Comparison of ENCODE assay signal across 9 cellular contexts in genomic region chr5:55711531-55712022, GRCh38. TPM values are rescaled to one million over a fixed set of nuclear protein-coding genes. Genes with fewer than 3 reads are reported as not detected.
DNase-seq lines count a peak whose midpoint lies in the region; ATAC-seq and TF ChIP-seq lines count a peak whose summit lies in the region.
"Had no signal": no experiment of that assay in that cellular context is flagged by ENCODE, and none has a peak within 500 bp of the region (broad histone marks: within the 10 kb centered on the region; RNA-seq: fewer than 3 reads in every experiment).

No MANE protein-coding gene starts in this region.

- H3K4me2 ChIP-seq in SU-DHL-6 (ENCODE audit: low read depth, low read length, poor library complexity, severe bottlenecking) = peak overlapping the region; percentile 99

- ATAC-seq in esophagus mucosa (peak; percentile 12), omental fat pad (ENCODE audit: low FRiP score) (no peak), HG02763 (IDR thresholded peaks at IDR 0.05; ENCODE audit: unreplicated experiment) (no peak)

- H3K9me3 ChIP-seq in SU-DHL-6 (ENCODE audit: insufficient read depth, low read length) = no peaks in the 10 kb centered on the region
- no peaks in the 10 kb centered on the region for H3K9me3 ChIP-seq in prostate gland

- intact Hi-C loops in prostate gland (cut with DNase I) = loop anchor here (5.0 to 10.0 kb wide), 2 partner anchors 273 to 491 kb away; no protein-coding TSS in a partner anchor

- H3K79me2 ChIP-seq in SU-DHL-6 (ENCODE audit: insufficient read depth, low read length) = peaks cover 9% of the 10 kb centered on the region; the same call in 1 of the 2 replicates

- TF ChIP-seq POLR2A in prostate gland (IDR thresholded peaks at IDR 0.05) = no peak

- H4K20me1 ChIP-seq in SU-DHL-6 (ENCODE audit: low read depth, low read length) = no peaks in the 10 kb centered on the region

- H2AFZ ChIP-seq in SU-DHL-6 (ENCODE audit: low read depth, low read length, severe bottlenecking) = peak overlapping the region; percentile 68

- no peak for TF ChIP-seq CTCF in GM12875 (IDR thresholded peaks at IDR 0.05; ENCODE audit: borderline replicate concordance, insufficient read depth, low read depth, low read length)
- no peak for TF ChIP-seq CTCF in SU-DHL-6 (IDR thresholded peaks at IDR 0.05; ENCODE audit: insufficient read depth, low read length, poor library complexity, severe bottlenecking)
- no peak for TF ChIP-seq CTCF in prostate gland (IDR thresholded peaks at IDR 0.05)
- no peak for TF ChIP-seq CTCF in omental fat pad (IDR thresholded peaks at IDR 0.05)

- H3K27me3 ChIP-seq in SU-DHL-6 (ENCODE audit: low read length) = no peaks in the 10 kb centered on the region
- H3K27me3 ChIP-seq in prostate gland (replicated peaks; ENCODE audit: insufficient read depth) = no peaks in the 10 kb centered on the region

- H3K9me2 ChIP-seq in SU-DHL-6 (replicated peaks; ENCODE audit: insufficient read depth, low read length) = no peaks in the 10 kb centered on the region

- peak overlapping the region; percentile 93 for H3K9ac ChIP-seq in SU-DHL-6 (ENCODE audit: low read length)

- no peaks in the 10 kb centered on the region for H3K36me3 ChIP-seq in SU-DHL-6 (ENCODE audit: low read length)
- H3K36me3 ChIP-seq in prostate gland = no peaks in the 10 kb centered on the region

- no peak overlapping the region for H3K27ac ChIP-seq in SU-DHL-6 (ENCODE audit: low read depth, low read length)
- H3K27ac ChIP-seq in prostate gland = peak overlapping the region; percentile 12 to 62

- DNase-seq in prostate gland (ENCODE audit: low spot score) (no peak), omental fat pad (ENCODE audit: low spot score) (no peak), GOT3 (lab: John Stamatoyannopoulos, UW) (no peak), putamen (ENCODE audit: low spot score) (no peak)

- WGBS in prostate gland = 8% methylated on average over 17 of the region's 17 CpGs

- H3K4me1 ChIP-seq in prostate gland (replicated peaks) = peaks cover 7% of the 10 kb centered on the region

- H3F3A ChIP-seq in SU-DHL-6 (ENCODE audit: insufficient read depth) = no peaks in the 10 kb centered on the region

- H3K4me3 ChIP-seq in GM12875 (ENCODE audit: low read depth, low read length) (peak overlapping the region; percentile 75), SU-DHL-6 (ENCODE audit: insufficient read depth, low read length, poor library complexity, severe bottlenecking) (peak overlapping the region; percentile 99), prostate gland (peak overlapping the region; percentile 52 to 81)

RNA-seq across cellular contexts. Expression of gene SLC38A9, which starts 0.5 kb away (rescaled TPM):
- total RNA-seq in esophagus mucosa (13.0 TPM), prostate gland (10 to 100 TPM; 14.8 to 20.8 TPM), omental fat pad (10 to 100 TPM; 13.2 to 26.2 (median 20.1) TPM)

RNA-seq across cellular contexts. Expression of gene DDX4, which starts 26.3 kb away (rescaled TPM):
- not detected for total RNA-seq in esophagus mucosa
- 10 to 100 TPM in 1 of 2 donors, not detected in 1; 34.9 TPM for total RNA-seq in prostate gland
- not detected for total RNA-seq in omental fat pad
- total RNA-seq: M059J had no signal
